In the genomic region with DNA sequence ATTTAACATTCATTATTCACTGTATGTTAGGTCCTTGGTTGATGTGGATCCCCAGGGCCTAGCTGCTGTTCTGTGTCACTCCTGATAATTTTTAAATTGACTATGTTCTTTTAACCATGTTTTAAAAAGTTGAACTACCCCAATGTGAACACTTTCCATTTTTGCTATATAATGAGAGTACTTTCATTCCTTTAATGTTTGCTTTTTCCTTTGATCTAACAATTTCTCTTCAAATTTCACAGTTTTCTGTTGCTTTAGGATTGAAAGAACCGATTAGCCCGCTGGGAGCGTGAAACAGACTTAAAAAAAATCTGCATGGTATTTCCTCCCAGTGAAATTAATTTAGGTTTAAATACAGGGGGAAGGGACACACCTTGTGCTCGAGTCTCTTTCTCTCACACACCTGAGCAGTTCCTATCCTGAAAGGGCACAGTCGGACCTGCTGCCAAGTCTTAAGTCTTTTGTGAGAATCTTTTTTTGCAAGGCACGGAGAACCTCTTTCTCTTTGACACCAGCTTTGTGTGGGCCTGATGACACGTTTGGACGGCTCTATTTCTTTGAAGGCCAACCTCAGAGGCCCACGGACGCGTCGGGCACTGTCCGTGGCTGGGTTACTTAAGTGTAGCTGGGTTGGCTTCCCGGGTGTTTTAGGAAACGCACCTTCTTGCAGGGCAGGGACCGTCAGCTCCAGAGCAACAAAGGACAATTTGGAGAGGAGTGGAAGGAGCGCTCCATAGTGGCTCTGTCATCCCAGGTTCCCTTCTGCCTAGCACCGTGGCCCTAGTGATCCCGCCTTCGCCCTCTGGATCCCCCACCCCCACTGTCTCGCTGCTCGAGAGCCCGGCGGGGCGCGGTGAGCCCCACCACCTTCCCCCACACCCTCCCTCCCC, we compare ENCODE assay signal across 8 cellular contexts. TPM values are rescaled to one million over a fixed set of nuclear protein-coding genes. Genes with fewer than 3 reads are reported as not detected.
DNase-seq lines count a peak whose midpoint lies in the region; ATAC-seq and TF ChIP-seq lines count a peak whose summit lies in the region.

No MANE protein-coding gene starts in this region.

- BruUV-seq in MCF 10A (replicated peaks; lab: Mats Ljungman, UMichigan) = no TSS peak

- CTCF ChIA-PET in MCF 10A (lab: Yijun Ruan, JAX) = interaction anchor here (1.2 kb wide), 1 partner anchor 87 kb away, joined by 3 read pairs; no protein-coding TSS in a partner anchor

- no peak overlapping the region for H3K27ac Mint-ChIP-seq in activated T-cell treated with anti-CD3 and anti-CD28 coated beads, Interleukin-2, amount 50 U/mL, for 72 hours
- H3K27ac Mint-ChIP-seq in MCF 10A (ENCODE audit: low read depth, unreplicated experiment) = no peak overlapping the region

- no peaks in the 10 kb centered on the region for H3K9me3 ChIP-seq in transverse colon

- in situ Hi-C loops in transverse colon (cut with MboI; ENCODE audit: low pct_ligation_motif_present in 1 of 4, low pct_unique_long_range_greater_than_20kb in 1 of 4, low sequenced_read_pairs in 3 of 4) = loop anchor here (5.0 to 25.0 kb wide), 3 partner anchors 211 to 219 kb away; no protein-coding TSS in a partner anchor

- no peak for TF ChIP-seq EP300 in transverse colon (IDR thresholded peaks at IDR 0.05; ENCODE audit: low read depth)

- TF ChIP-seq POLR2A in transverse colon (IDR thresholded peaks at IDR 0.05) = no peak

- H3K4me3 Mint-ChIP-seq in activated T-cell treated with anti-CD3 and anti-CD28 coated beads, Interleukin-2, amount 50 U/mL, for 72 hours = peak overlapping the region; percentile 36 to 79
- peak overlapping the region; percentile 75 for H3K4me3 Mint-ChIP-seq in MCF 10A (ENCODE audit: unreplicated experiment)

- H3K27ac ChIP-seq in transverse colon = peak overlapping the region; percentile 59 to 77 (median 71)

- H3K4me3 ChIP-seq in transverse colon = peak overlapping the region in 3 of 4 donors; percentile 53 to 78 (median 72)

- H3K27me3 ChIP-seq in transverse colon = peaks cover 15% of the 10 kb centered on the region

- peaks cover 16% of the 10 kb centered on the region for H3K4me1 Mint-ChIP-seq in activated T-cell treated with anti-CD3 and anti-CD28 coated beads, Interleukin-2, amount 50 U/mL, for 72 hours (ENCODE audit: low read depth)
- no peaks in the 10 kb centered on the region for H3K4me1 Mint-ChIP-seq in MCF 10A (ENCODE audit: insufficient read depth, unreplicated experiment)

- intact Hi-C loops in MCF 10A (cut with micrococcal nuclease) = loop anchor here (1.0 to 5.0 kb wide), 3 partner anchors 81 to 271 kb away; no protein-coding TSS in a partner anchor
- intact Hi-C loops in transverse colon (cut with DNase I; ENCODE audit: low total_unique reads) = no loop called here

- POLR2A ChIA-PET in MCF 10A (lab: Yijun Ruan, JAX) = interaction anchor here (1.8 kb wide), 1 partner anchor 89 kb away, joined by 7 read pairs; no protein-coding TSS in a partner anchor

- 59 to 67% methylated on average over 5 to 21 of the region's 26 CpGs for WGBS in transverse colon (ENCODE audit: low coverage in 1 of 2), 2 donors

- peaks cover 77% of the 10 kb centered on the region for H3K27me3 Mint-ChIP-seq in activated T-cell treated with anti-CD3 and anti-CD28 coated beads, Interleukin-2, amount 50 U/mL, for 72 hours (ENCODE audit: low read depth)
- no peaks in the 10 kb centered on the region for H3K27me3 Mint-ChIP-seq in MCF 10A (ENCODE audit: insufficient read depth, unreplicated experiment)

- H3K36me3 ChIP-seq in transverse colon = no peaks in the 10 kb centered on the region

- no peaks in the 10 kb centered on the region for H3K36me3 Mint-ChIP-seq in activated T-cell treated with anti-CD3 and anti-CD28 coated beads, Interleukin-2, amount 50 U/mL, for 72 hours (ENCODE audit: insufficient read depth in 2 of 2)
- peaks cover 6% of the 10 kb centered on the region for H3K36me3 Mint-ChIP-seq in MCF 10A (ENCODE audit: insufficient read depth, unreplicated experiment)

- no peak for TF ChIP-seq CTCF in MCF 10A (IDR thresholded peaks at IDR 0.05; ENCODE audit: unreplicated experiment)
- no peak for TF ChIP-seq CTCF in transverse colon (IDR thresholded peaks at IDR 0.05)

- no peaks in the 10 kb centered on the region for H3K9me3 Mint-ChIP-seq in activated T-cell treated with anti-CD3 and anti-CD28 coated beads, Interleukin-2, amount 50 U/mL, for 72 hours
- no peaks in the 10 kb centered on the region for H3K9me3 Mint-ChIP-seq in MCF 10A (ENCODE audit: unreplicated experiment)

- no peak for DNase-seq in activated T-cell treated with anti-CD3 and anti-CD28 coated beads, Interleukin-2, amount 50 U/mL, for 72 hours
- DNase-seq in activated T-cell treated with anti-CD3 and anti-CD28 coated beads for 4 hours = no peak
- no peak for DNase-seq in MCF 10A (ENCODE audit: unreplicated experiment)
- peak; percentile 40 for DNase-seq in medulla oblongata (ENCODE audit: extremely low spot score)
- no peak for DNase-seq in transverse colon
- DNase-seq in UCSD-AML1 (lab: John Stamatoyannopoulos, UW; ENCODE audit: unreplicated experiment) = no peak
- DNase-seq in stimulated activated naive CD8-positive, alpha-beta T cell treated with anti-CD3 and anti-CD28 coated beads, Interleukin-15, Interleukin-2, amounts not matched to agents 100 U/mL and 50 U/mL, for 24 hours = no peak
- DNase-seq in T-helper 9 cell = no peak

- peaks cover 0 to 33% (median 17%) of the 10 kb centered on the region in 4 donors for H3K4me1 ChIP-seq in transverse colon

- no peak for ATAC-seq in activated T-cell treated with anti-CD3 and anti-CD28 coated beads, Interleukin-2, amount 50 U/mL, for 72 hours (replicated peaks in 1 of 2)
- no peak for ATAC-seq in stimulated activated naive CD8-positive, alpha-beta T cell treated with anti-CD3 and anti-CD28 coated beads, Interleukin-15, Interleukin-2, amounts not matched to agents 100 U/mL and 50 U/mL, for 24 hours

RNA-seq across cellular contexts. Expression of a gene that starts 1.0 kb away (rescaled TPM):
- total RNA-seq in activated T-cell treated with anti-CD3 and anti-CD28 coated beads, Interleukin-2, amount 50 U/mL, for 72 hours = 1 to 10 TPM in 1 of 2 donors, under 1 TPM in 1; 0.91 to 1.2 TPM
- total RNA-seq in MCF 10A (2022) = 5.1 and 8.0 TPM in 2 replicates
- total RNA-seq in transverse colon = 10 to 100 TPM in 3 of 4 donors, 1 to 10 TPM in 1; 5.6 to 36.7 (median 16.8) TPM

RNA-seq across cellular contexts. Expression of a gene that starts 47.2 kb away (rescaled TPM):
- total RNA-seq in activated T-cell treated with anti-CD3 and anti-CD28 coated beads, Interleukin-2, amount 50 U/mL, for 72 hours = under 1 TPM in 1 of 2 donors, not detected in 1; 0.51 TPM
- total RNA-seq in MCF 10A (2022) (29.2 and 49.0 TPM in 2 replicates), transverse colon (1 to 10 TPM in 3 of 4 donors, under 1 TPM in 1; 0.75 to 9.7 (median 4.8) TPM)
